In the genomic region with DNA sequence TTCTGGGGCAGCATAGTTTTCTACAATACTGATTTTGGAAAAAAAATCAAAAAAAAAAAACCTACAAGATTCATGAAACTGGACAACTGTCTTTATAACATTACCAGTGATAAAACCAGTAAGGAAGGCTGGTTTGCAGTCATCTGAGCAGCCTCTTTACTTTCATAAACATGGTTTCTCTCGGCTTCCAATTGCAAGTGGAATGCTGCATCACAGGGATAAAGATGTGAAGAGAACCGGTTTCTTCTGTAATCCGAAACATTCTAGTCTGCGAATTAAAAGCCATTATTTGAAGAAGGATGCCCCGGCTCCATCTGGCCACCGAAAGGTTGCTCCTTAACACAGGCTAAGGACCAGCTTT, we compare ENCODE assay signal across 1 cellular context.
TF ChIP-seq lines count a peak whose summit lies in the region.

No MANE protein-coding gene starts in this region.

TF ChIP-seq in A549, 52 proteins besides CTCF, POLR2A, EP300 and RAD21:
- TF ChIP-seq PHF8 (IDR thresholded peaks at IDR 0.05; ENCODE audit: borderline replicate concordance, low read depth): 0 out of 2 replicates have a peak, but pooled peaks have one; percentile 23
- TF ChIP-seq KDM5A (IDR thresholded peaks at IDR 0.05): 0 out of 2 replicates have a peak, but pooled peaks have one; percentile 20
